In the genomic region with DNA sequence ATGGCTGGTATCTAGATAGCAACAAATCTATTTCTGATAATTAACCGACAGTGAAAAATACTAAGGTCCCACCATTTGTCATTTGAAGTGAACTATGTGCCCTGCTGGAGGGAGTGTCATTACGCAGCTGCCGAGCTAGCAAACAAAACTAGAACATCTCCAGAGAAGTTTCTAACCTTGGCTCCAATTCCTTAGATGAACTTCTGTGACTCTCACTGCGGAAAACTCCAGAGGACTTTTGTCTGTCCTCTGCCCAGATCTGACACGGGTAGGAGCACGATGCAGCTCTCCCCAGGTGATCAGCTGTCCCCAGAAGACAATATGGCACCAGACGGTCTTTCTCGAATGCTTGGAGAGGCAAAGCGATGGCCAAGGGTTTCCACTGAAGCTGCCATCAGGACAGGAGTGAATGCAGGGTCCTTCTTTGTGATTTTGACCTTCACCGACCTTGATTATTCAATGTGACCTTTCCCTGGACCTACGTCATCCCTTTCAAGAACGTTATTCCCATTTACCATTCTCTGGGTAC, we compare ENCODE assay signal across 30 cellular contexts.
"Had no signal": no experiment of that assay in that cellular context is flagged by ENCODE, and none has a peak within 500 bp of the region (broad histone marks: within the 10 kb centered on the region; RNA-seq: fewer than 3 reads in every experiment).

No MANE protein-coding gene starts in this region.

- H3K36me3 Mint-ChIP-seq: activated naive CD4-positive, alpha-beta T cell treated with anti-CD3 and anti-CD28 coated beads, Interleukin-2, amount 50 U/mL, for 72 hours had no signal

- H3K9me3 Mint-ChIP-seq: activated CD4-positive, alpha-beta T cell treated with anti-CD3 and anti-CD28 coated beads, Interleukin-2, amount 10 ng/mL, durations not matched to agents 24 days and 14 days; activated naive CD4-positive, alpha-beta T cell treated with anti-CD3 and anti-CD28 coated beads, Interleukin-2, amount 50 U/mL, for 72 hours; activated T-cell treated with anti-CD3 and anti-CD28 coated beads, Interleukin-2, amount 50 U/mL, for 24 hours; activated T-helper 2 cell treated with anti-CD3 and anti-CD28 coated beads, Interferon-gamma antibody, Interleukin-2, Interleukin-4, amounts not matched to agents 10 μg/mL and 5 μg/mL and 100 μg/mL, durations not matched to agents 14 hours and 24 hours and 36 hours; T-helper 1 cell treated with Interleukin-12 subunit alpha and Interleukin-12 subunit beta and Interleukin-4 antibody, amounts not matched to agents 30 μg/mL and 1 μg/mL, for 36 hours; T-helper 2 cell treated with Interferon-gamma antibody and Interleukin-4, amounts not matched to agents 5 μg/mL and 100 μg/mL, for 36 hours had no signal

- H3K4me3 Mint-ChIP-seq: activated CD4-positive, alpha-beta T cell treated with anti-CD3 and anti-CD28 coated beads, Interleukin-2, amount 10 ng/mL, durations not matched to agents 24 days and 14 days; activated CD8-positive, alpha-beta T cell treated with anti-CD3 and anti-CD28 coated beads, Interleukin-2, amount 10 ng/mL, durations not matched to agents 7 days and 5 days; activated T-cell treated with anti-CD3 and anti-CD28 coated beads, Interleukin-2, amount 50 U/mL, for 24 hours; T-helper 1 cell treated with Interleukin-12 subunit alpha and Interleukin-12 subunit beta and Interleukin-4 antibody, amounts not matched to agents 30 μg/mL and 1 μg/mL, for 36 hours; T-helper 2 cell treated with Interferon-gamma antibody and Interleukin-4, amounts not matched to agents 5 μg/mL and 100 μg/mL, for 36 hours had no signal

- H3K4me1 Mint-ChIP-seq: activated CD4-positive, alpha-beta T cell treated with anti-CD3 and anti-CD28 coated beads, Interleukin-2, amount 10 ng/mL, durations not matched to agents 24 days and 14 days had no signal

- H3K27me3 ChIP-seq: body of pancreas, breast epithelium, Peyer's patch, SJSA1 had no signal

- H3K9me3 ChIP-seq: adrenal gland, body of pancreas, breast epithelium, Peyer's patch, SJSA1, SK-N-SH had no signal

- H3K4me1 ChIP-seq: adrenal gland, body of pancreas, breast epithelium, Peyer's patch, SJSA1 had no signal

- H3K27ac ChIP-seq: adrenal gland, body of pancreas, breast epithelium, Peyer's patch, SJSA1 had no signal

- H3K4me3 ChIP-seq: adrenal gland, body of pancreas, breast epithelium, Peyer's patch, SJSA1 had no signal

- DNase-seq: activated CD4-positive, alpha-beta T cell treated with anti-CD3 and anti-CD28 coated beads, Interleukin-2, amount 10 ng/mL, durations not matched to agents 24 days and 14 days; activated CD4-positive, alpha-beta T cell treated with anti-CD3 and anti-CD28 coated beads, Interleukin-2, amount 50 U/mL, for 4 hours; activated CD8-positive, alpha-beta T cell treated with anti-CD3 and anti-CD28 coated beads, Interleukin-2, amount 10 ng/mL, durations not matched to agents 7 days and 5 days; activated gamma-delta T cell; activated naive CD4-positive, alpha-beta T cell treated with Interleukin-2 at 50 U/mL for 16 hours; activated T-cell treated with anti-CD3 and anti-CD28 coated beads, Interleukin-2, amount 50 U/mL, for 24 hours; adrenal gland; body of pancreas; Karpas-422; NCI-H1105; NCI-H1417 treated with DMSO at 0.1 percent for 48 hours; NCI-H187 treated with DMSO at 0.1 percent for 48 hours; NCI-H2081; NCI-H2171 treated with DMSO at 0.1 percent for 48 hours; NCI-H226; NCI-H446 treated with DMSO at 0.1 percent for 48 hours; NCI-H524; NCI-H82; NK-92 treated with Interleukin-12 subunit alpha and Interleukin-12 subunit beta, amount 100 ng/mL, for 24 hours; PC-3; Peyer's patch; RPMI8226; SHP77 treated with DMSO at 0.1 percent for 48 hours; SK-N-SH had no signal

- H3K9ac ChIP-seq: SK-N-SH had no signal

- H3K27ac Mint-ChIP-seq: activated CD4-positive, alpha-beta T cell treated with anti-CD3 and anti-CD28 coated beads, Interleukin-2, amount 10 ng/mL, durations not matched to agents 24 days and 14 days; activated CD8-positive, alpha-beta T cell treated with anti-CD3 and anti-CD28 coated beads, Interleukin-2, amount 10 ng/mL, durations not matched to agents 7 days and 5 days; activated naive CD4-positive, alpha-beta T cell treated with anti-CD3 and anti-CD28 coated beads, Interleukin-2, amount 50 U/mL, for 72 hours; activated T-cell treated with anti-CD3 and anti-CD28 coated beads, Interleukin-2, amount 50 U/mL, for 24 hours; activated T-helper 2 cell treated with anti-CD3 and anti-CD28 coated beads, Interferon-gamma antibody, Interleukin-2, Interleukin-4, amounts not matched to agents 10 μg/mL and 5 μg/mL and 100 μg/mL, durations not matched to agents 14 hours and 24 hours and 36 hours; T-helper 1 cell treated with Interleukin-12 subunit alpha and Interleukin-12 subunit beta and Interleukin-4 antibody, amounts not matched to agents 30 μg/mL and 1 μg/mL, for 36 hours; T-helper 2 cell treated with Interferon-gamma antibody and Interleukin-4, amounts not matched to agents 5 μg/mL and 100 μg/mL, for 36 hours had no signal

- H3K36me3 ChIP-seq: adrenal gland, breast epithelium, Peyer's patch, SJSA1 had no signal

- ATAC-seq: activated CD8-positive, alpha-beta T cell treated with anti-CD3 and anti-CD28 coated beads, Interleukin-2, amount 10 ng/mL, durations not matched to agents 7 days and 5 days; activated naive CD4-positive, alpha-beta T cell treated with anti-CD3 and anti-CD28 coated beads, Interleukin-2, amount 50 U/mL, for 72 hours; body of pancreas; PC-3 had no signal

- H3K4me2 ChIP-seq: SK-N-SH had no signal
